8 cellular contexts compared by ENCODE assay signal in the genomic region with DNA sequence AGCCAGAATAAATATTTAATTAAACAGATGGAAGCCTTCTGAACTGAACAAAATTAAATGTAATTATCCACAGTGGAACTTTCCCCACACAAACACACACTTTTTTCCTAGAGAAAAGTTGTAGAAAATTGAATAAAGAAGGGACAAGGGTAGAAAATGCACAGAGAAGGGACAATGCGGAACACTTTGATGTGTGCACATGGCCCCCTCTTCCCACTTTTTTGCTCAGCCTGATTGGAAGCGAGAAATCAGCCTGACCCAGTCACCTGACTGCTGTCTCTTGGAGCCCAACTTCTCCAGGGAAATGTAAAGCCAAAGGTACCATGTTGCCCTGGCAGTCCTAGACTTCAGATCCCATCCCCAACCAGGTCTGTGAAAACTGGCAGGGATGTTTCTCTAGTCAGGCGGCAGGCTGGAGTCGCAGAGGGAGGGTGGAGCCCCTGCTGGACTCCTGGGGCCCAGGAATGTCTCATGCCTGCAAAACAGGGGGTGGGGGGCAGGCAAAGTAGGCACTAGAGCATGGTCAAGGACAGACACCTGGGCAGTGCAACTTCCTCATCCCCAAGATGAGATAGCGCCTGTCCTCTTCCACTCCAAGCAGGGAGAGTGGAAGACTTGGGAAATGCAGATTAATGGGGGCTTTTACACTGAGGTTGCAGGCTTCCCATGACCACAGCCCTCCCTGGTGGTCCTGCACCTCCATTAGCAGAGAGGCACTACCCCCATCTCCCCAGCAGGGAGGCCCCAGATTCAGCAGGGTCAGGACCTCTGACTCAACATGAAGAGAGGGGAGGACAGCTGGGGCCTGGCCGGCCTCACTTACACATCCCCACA. TPM values are rescaled to one million over a fixed set of nuclear protein-coding genes. Genes with fewer than 3 reads are reported as not detected.
DNase-seq lines count a peak whose midpoint lies in the region; ATAC-seq and TF ChIP-seq lines count a peak whose summit lies in the region.

No MANE protein-coding gene starts in this region.

- H3K36me3 ChIP-seq in ascending aorta (peaks cover 24% of the 10 kb centered on the region in 2 donors), thoracic aorta (peaks cover 22% of the 10 kb centered on the region)

- no peak for DNase-seq in activated naive CD4-positive, alpha-beta T cell treated with anti-CD3 and anti-CD28 coated beads for 36 hours
- DNase-seq in activated naive CD4-positive, alpha-beta T cell treated with Interleukin-2 at 50 U/mL for 16 hours, result no peak
- DNase-seq in ascending aorta (ENCODE audit: low spot score in 2 of 2), result no peak
- peak; percentile 46 for DNase-seq in left kidney (ENCODE audit: low read depth, low spot score)
- no peak for DNase-seq in thoracic aorta (ENCODE audit: low spot score)
- no peak for DNase-seq in cortex of kidney (lab: John Stamatoyannopoulos, UW)
- DNase-seq in stimulated activated CD4-positive, alpha-beta T cell treated with anti-CD3 and anti-CD28 coated beads, Interleukin-4, amount 100 ng/mL, for 1 hour, result no peak

- TF ChIP-seq CTCF in ascending aorta (IDR thresholded peaks at IDR 0.05) (no peak), thoracic aorta (IDR thresholded peaks at IDR 0.05) (no peak)

- intact Hi-C loops in activated naive CD4-positive, alpha-beta T cell treated with anti-CD3 and anti-CD28 coated beads for 36 hours (cut with micrococcal nuclease), result loop anchor here (10.0 kb wide), 1 partner anchor 607 kb away; the partner anchor contains the start of gene RPRD2
- intact Hi-C loops in ascending aorta (cut with DNase I), result loop anchor here (5.0 to 10.0 kb wide), 3 partner anchors 44 to 417 kb away; partner anchors contain the start of genes GOLPH3L and SETDB1

- H3K27ac ChIP-seq in ascending aorta (peak overlapping the region; percentile 95 to 99), thoracic aorta (peak overlapping the region; percentile 92 to 94)

- H3K4me3 Mint-ChIP-seq in activated naive CD4-positive, alpha-beta T cell treated with anti-CD3 and anti-CD28 coated beads for 36 hours, result peak overlapping the region; percentile 85

- H3K27me3 ChIP-seq in ascending aorta, result no peaks in the 10 kb centered on the region
- no peaks in the 10 kb centered on the region for H3K27me3 ChIP-seq in thoracic aorta (replicated peaks; ENCODE audit: insufficient read depth)

- H3K9me3 ChIP-seq in ascending aorta, result no peaks in the 10 kb centered on the region
- no peaks in the 10 kb centered on the region for H3K9me3 ChIP-seq in thoracic aorta

- H3K4me1 ChIP-seq in ascending aorta (peaks cover 7 to 43% of the 10 kb centered on the region in 2 donors), thoracic aorta (ENCODE audit: control insufficient read depth in 1 of 2, low read depth in 2 of 2) (peaks cover 31 to 54% of the 10 kb centered on the region in 2 donors)

- peak overlapping the region; percentile 86 for H3K27ac Mint-ChIP-seq in activated naive CD4-positive, alpha-beta T cell treated with anti-CD3 and anti-CD28 coated beads for 36 hours

- CTCF ChIA-PET in activated naive CD4-positive, alpha-beta T cell treated with anti-CD3 and anti-CD28 coated beads for 36 hours (lab: Charles Lee), result no interaction called here

- ATAC-seq in thoracic aorta (ENCODE audit: insufficient number of reproducible peaks, low FRiP score, low read depth), result no peak
- no peak for ATAC-seq in HG02885 (IDR thresholded peaks at IDR 0.05; ENCODE audit: poor library complexity, unreplicated experiment)

- peaks cover 13% of the 10 kb centered on the region for H3K36me3 Mint-ChIP-seq in activated naive CD4-positive, alpha-beta T cell treated with anti-CD3 and anti-CD28 coated beads for 36 hours (ENCODE audit: low read depth)

- H3K4me3 ChIP-seq in ascending aorta (peak overlapping the region; percentile 79 to 99), thoracic aorta (peak overlapping the region; percentile 89)

- no peaks in the 10 kb centered on the region for H3K27me3 Mint-ChIP-seq in activated naive CD4-positive, alpha-beta T cell treated with anti-CD3 and anti-CD28 coated beads for 36 hours (ENCODE audit: low read depth)

- no peaks in the 10 kb centered on the region for H3K9me3 Mint-ChIP-seq in activated naive CD4-positive, alpha-beta T cell treated with anti-CD3 and anti-CD28 coated beads for 36 hours

- H3K4me1 Mint-ChIP-seq in activated naive CD4-positive, alpha-beta T cell treated with anti-CD3 and anti-CD28 coated beads for 36 hours (ENCODE audit: low read depth), result peaks cover 47% of the 10 kb centered on the region

RNA-seq across cellular contexts. Expression of gene CERS2, which starts 2.8 kb away (rescaled TPM):
- 100 to 1,000 TPM; 130 to 135 TPM for total RNA-seq in activated naive CD4-positive, alpha-beta T cell treated with anti-CD3 and anti-CD28 coated beads for 36 hours
- total RNA-seq in ascending aorta (114 TPM), thoracic aorta (100 to 1,000 TPM; 102 to 122 TPM)

RNA-seq across cellular contexts. Expression of gene ANXA9, which starts 10.3 kb away (rescaled TPM):
- not detected for total RNA-seq in activated naive CD4-positive, alpha-beta T cell treated with anti-CD3 and anti-CD28 coated beads for 36 hours
- total RNA-seq in ascending aorta, result not detected
- total RNA-seq in thoracic aorta, result not detected

RNA-seq across cellular contexts. Expression of gene MINDY1, which starts 34.9 kb away (rescaled TPM):
- total RNA-seq in activated naive CD4-positive, alpha-beta T cell treated with anti-CD3 and anti-CD28 coated beads for 36 hours, result 10 to 100 TPM; 14.6 to 15.1 TPM
- total RNA-seq in ascending aorta (9.7 TPM), thoracic aorta (10 to 100 TPM; 16.9 to 28.3 TPM)

RNA-seq across cellular contexts. Expression of gene PRUNE1, which starts 36.4 kb away (rescaled TPM):
- 10 to 100 TPM; 13.3 to 15.9 TPM for total RNA-seq in activated naive CD4-positive, alpha-beta T cell treated with anti-CD3 and anti-CD28 coated beads for 36 hours
- total RNA-seq in ascending aorta, result 36.5 TPM
- 10 to 100 TPM; 16.5 to 21.3 TPM for total RNA-seq in thoracic aorta

RNA-seq across cellular contexts. Expression of gene SETDB1, which starts 45.6 kb away (rescaled TPM):
- total RNA-seq in activated naive CD4-positive, alpha-beta T cell treated with anti-CD3 and anti-CD28 coated beads for 36 hours, result 10 to 100 TPM; 40.4 to 44.7 TPM
- 21.3 TPM for total RNA-seq in ascending aorta
- 10 to 100 TPM; 38.9 to 42.7 TPM for total RNA-seq in thoracic aorta
